In genomic region chr17:34242976-34243731, GRCh38 we compare ENCODE assay signal across 31 cellular contexts. TPM values are rescaled to one million over a fixed set of nuclear protein-coding genes. Genes with fewer than 3 reads are reported as not detected.
DNase-seq lines count a peak whose midpoint lies in the region; ATAC-seq, FAIRE-seq and TF ChIP-seq lines count a peak whose summit lies in the region.
"Had no signal": no experiment of that assay in that cellular context is flagged by ENCODE, and none has a peak within 500 bp of the region (broad histone marks: within the 10 kb centered on the region; RNA-seq: fewer than 3 reads in every experiment).

No MANE protein-coding gene starts in this region.

- no peaks in the 10 kb centered on the region for H3K9me3 Mint-ChIP-seq in dendritic cell treated with granulocyte-macrophage colony-stimulating factor and Interleukin-4, amounts not matched to agents 40 ng/mL and 50 ng/mL, for 4 days
- H3K9me3 Mint-ChIP-seq: activated T-cell treated with anti-CD3 and anti-CD28 coated beads, Interleukin-2, amount 50 U/mL, for 72 hours; memory B cell; natural killer cell had no signal

- H3K4me3 Mint-ChIP-seq in dendritic cell treated with granulocyte-macrophage colony-stimulating factor and Interleukin-4, amounts not matched to agents 40 ng/mL and 50 ng/mL, for 4 days, result no peak overlapping the region
- H3K4me3 Mint-ChIP-seq: activated CD4-positive, alpha-beta T cell treated with anti-CD3 and anti-CD28 coated beads for 36 hours; activated T-cell treated with anti-CD3 and anti-CD28 coated beads, Interleukin-2, amount 50 U/mL, for 72 hours; natural killer cell; T-helper 17 cell had no signal

- peaks cover 23% of the 10 kb centered on the region for H3K27me3 Mint-ChIP-seq in dendritic cell treated with granulocyte-macrophage colony-stimulating factor and Interleukin-4, amounts not matched to agents 40 ng/mL and 50 ng/mL, for 4 days

- intact Hi-C loops in left ventricle myocardium inferior (cut with micrococcal nuclease) (no loop called here), Right ventricle myocardium inferior (cut with DNase I) (no loop called here), testis (cut with DNase I; ENCODE audit: low total_unique reads) (no loop called here)
- intact Hi-C loops in dendritic cell treated with granulocyte-macrophage colony-stimulating factor and Interleukin-4, amounts not matched to agents 40 ng/mL and 50 ng/mL, for 4 days (cut with micrococcal nuclease), result loop anchor here (2.0 kb wide), 1 partner anchor 42 kb away; no protein-coding TSS in a partner anchor

- H3K27me3 ChIP-seq in left ventricle myocardium inferior (ENCODE audit: low read depth) (no peaks in the 10 kb centered on the region), neutrophil (no peaks in the 10 kb centered on the region), upper lobe of left lung (no peaks in the 10 kb centered on the region), testis (no peaks in the 10 kb centered on the region)
- H3K27me3 ChIP-seq: gastroesophageal sphincter, ovary, SJCRH30, tibial artery had no signal

- whole genome bisulfite sequencing in upper lobe of left lung, 2 donors, result 41 to 57% methylated on average over 3 to 5 of the region's 5 CpGs
- 78 to 81% methylated on average over 5 of the region's 5 CpGs for WGBS in testis, 2 donors

- H3K4me1 Mint-ChIP-seq in dendritic cell treated with granulocyte-macrophage colony-stimulating factor and Interleukin-4, amounts not matched to agents 40 ng/mL and 50 ng/mL, for 4 days (ENCODE audit: low read depth), result peaks cover 41% of the 10 kb centered on the region
- H3K4me1 Mint-ChIP-seq: activated CD4-positive, alpha-beta T cell treated with anti-CD3 and anti-CD28 coated beads for 36 hours; natural killer cell had no signal

- H3K36me3 ChIP-seq in left ventricle myocardium inferior (no peaks in the 10 kb centered on the region), neutrophil (no peaks in the 10 kb centered on the region), upper lobe of left lung (no peaks in the 10 kb centered on the region), testis (ENCODE audit: low read depth, missing control alignments) (no peaks in the 10 kb centered on the region)
- H3K36me3 ChIP-seq: BE2C, gastroesophageal sphincter, ovary, SJCRH30, tibial artery had no signal

- no peak overlapping the region for H3K4me3 ChIP-seq in left ventricle myocardium inferior
- H3K4me3 ChIP-seq in neutrophil (ENCODE audit: low read depth in 1 of 2, low read length in 1 of 2), result peak overlapping the region; percentile 9 to 52
- H3K4me3 ChIP-seq in upper lobe of left lung, result no peak overlapping the region
- H3K4me3 ChIP-seq in testis, result no peak overlapping the region
- H3K4me3 ChIP-seq: gastroesophageal sphincter, ovary, PC-9, SJCRH30, tibial artery had no signal

- no peak for FAIRE-seq in D721Med (lab: Jason Lieb, UNC)
- FAIRE-seq: A204.1, keratinocyte had no signal

- ATAC-seq in Right ventricle myocardium inferior (no peak), upper lobe of left lung (ENCODE audit: low FRiP score in 2 of 2) (peak in 1 of 2 donors; percentile 9)
- ATAC-seq: activated CD4-positive, alpha-beta T cell treated with anti-CD3 and anti-CD28 coated beads for 36 hours; activated T-cell treated with anti-CD3 and anti-CD28 coated beads, Interleukin-2, amount 50 U/mL, for 72 hours; gastroesophageal sphincter; T-helper 17 cell had no signal

- H3K27ac ChIP-seq in left ventricle myocardium inferior (replicated peaks) (peak overlapping the region; percentile 86), neutrophil (peak overlapping the region; percentile 97), upper lobe of left lung (peak overlapping the region; percentile 65 to 82 (median 78)), testis (no peak overlapping the region)
- H3K27ac ChIP-seq: PC-9, SJCRH30, tibial artery had no signal

- H3K9me3 ChIP-seq in left ventricle myocardium inferior (replicated peaks) (no peaks in the 10 kb centered on the region), neutrophil (no peaks in the 10 kb centered on the region), upper lobe of left lung (no peaks in the 10 kb centered on the region), testis (no peaks in the 10 kb centered on the region)
- H3K9me3 ChIP-seq: BE2C, gastroesophageal sphincter, ovary, SJCRH30, tibial artery had no signal

- TF ChIP-seq EP300 in upper lobe of left lung (IDR thresholded peaks at IDR 0.05), result no peak

- H3K27ac Mint-ChIP-seq in dendritic cell treated with granulocyte-macrophage colony-stimulating factor and Interleukin-4, amounts not matched to agents 40 ng/mL and 50 ng/mL, for 4 days, result peak overlapping the region; percentile 83
- H3K27ac Mint-ChIP-seq: activated CD4-positive, alpha-beta T cell treated with anti-CD3 and anti-CD28 coated beads for 36 hours; activated T-cell treated with anti-CD3 and anti-CD28 coated beads, Interleukin-2, amount 50 U/mL, for 72 hours; memory B cell; natural killer cell; T-helper 17 cell had no signal

- DNase-seq in left ventricle myocardium inferior (no peak), Right ventricle myocardium inferior (ENCODE audit: missing footprints) (no peak), upper lobe of left lung (no peak), testis (no peak), D721Med (ENCODE audit: insufficient read length, low spot score) (no peak)
- no peak for DNase-seq in stimulated activated CD4-positive, alpha-beta T cell treated with anti-CD3 and anti-CD28 coated beads, Interleukin-4, amount 100 ng/mL, for 24 hours
- DNase-seq: activated CD4-positive, alpha-beta T cell treated with anti-CD3 and anti-CD28 coated beads for 36 hours; activated CD8-positive, alpha-beta memory T cell treated with anti-CD3 and anti-CD28 coated beads for 24 hours; activated naive CD4-positive, alpha-beta T cell treated with anti-CD3 and anti-CD28 coated beads, Interleukin-2, amount 50 U/mL, for 16 hours; activated T-cell treated with anti-CD3 and anti-CD28 coated beads, Interleukin-2, amount 50 U/mL, for 72 hours; anterior cingulate cortex; BE2C; caudate nucleus; effector CD8-positive, alpha-beta T cell; GOT3; natural killer cell; NCI-H2081 treated with DMSO at 0.1 percent for 48 hours; NCI-H446; ovary; PC-9; SJCRH30; T-helper 17 cell; tibial artery had no signal

- TF ChIP-seq CTCF in left ventricle myocardium inferior (IDR thresholded peaks at IDR 0.05; ENCODE audit: borderline replicate concordance) (no peak), neutrophil (IDR thresholded peaks at IDR 0.05) (no peak), upper lobe of left lung (IDR thresholded peaks at IDR 0.05) (no peak), testis (IDR thresholded peaks at IDR 0.05) (no peak), D721Med (IDR thresholded peaks at IDR 0.05; ENCODE audit: insufficient read depth, missing control alignments) (no peak)

- TF ChIP-seq POLR2A in upper lobe of left lung (IDR thresholded peaks at IDR 0.05) (no peak), testis (IDR thresholded peaks at IDR 0.05) (no peak)

- no peaks in the 10 kb centered on the region for H3K36me3 Mint-ChIP-seq in dendritic cell treated with granulocyte-macrophage colony-stimulating factor and Interleukin-4, amounts not matched to agents 40 ng/mL and 50 ng/mL, for 4 days (ENCODE audit: low read depth)
- H3K36me3 Mint-ChIP-seq: memory B cell, natural killer cell had no signal

- H3K4me1 ChIP-seq in left ventricle myocardium inferior, result peaks cover 68% of the 10 kb centered on the region
- H3K4me1 ChIP-seq in neutrophil (ENCODE audit: control insufficient read depth in 1 of 2, insufficient read depth in 1 of 2, low read depth in 1 of 2, low read length in 1 of 2), result peaks cover 83 to 96% of the 10 kb centered on the region in 2 experiments
- H3K4me1 ChIP-seq in upper lobe of left lung, result peaks cover 54 to 66% (median 58%) of the 10 kb centered on the region in 4 donors
- peaks cover 20% of the 10 kb centered on the region for H3K4me1 ChIP-seq in testis
- H3K4me1 ChIP-seq: BE2C had no signal

RNA-seq across cellular contexts. Expression of gene CCL2, which starts 11.9 kb away (rescaled TPM):
- 24.3 TPM for total RNA-seq in left ventricle myocardium inferior
- 33.4 TPM for total RNA-seq in Right ventricle myocardium inferior
- 10 to 100 TPM; 11.5 to 100.0 (median 15.6) TPM for total RNA-seq in upper lobe of left lung
- total RNA-seq in testis, result 1 to 10 TPM; 1.0 to 4.4 TPM
- polyA plus RNA-seq in testis (ENCODE audit: insufficient read depth, low read depth, low replicate concordance), result 35.8 TPM
- total RNA-seq: activated CD4-positive, alpha-beta T cell treated with anti-CD3 and anti-CD28 coated beads for 36 hours; natural killer cell; PC-9; T-helper 17 cell had no signal

RNA-seq across cellular contexts. Expression of gene CCL7, which starts 26.9 kb away (rescaled TPM):
- total RNA-seq in left ventricle myocardium inferior (not detected), Right ventricle myocardium inferior (not detected), upper lobe of left lung (under 1 TPM in 1 of 6 donors, not detected in 5; 0.34 TPM), testis (not detected)
- polyA plus RNA-seq in testis (ENCODE audit: insufficient read depth, low read depth, low replicate concordance), result not detected
- total RNA-seq: activated CD4-positive, alpha-beta T cell treated with anti-CD3 and anti-CD28 coated beads for 36 hours; activated T-cell treated with anti-CD3 and anti-CD28 coated beads, Interleukin-2, amount 50 U/mL, for 72 hours; natural killer cell; PC-9; SJCRH30; T-helper 17 cell had no signal
- polyA plus RNA-seq: esophagus, keratinocyte, ovary had no signal

RNA-seq across cellular contexts. Expression of gene CCL11, which starts 42.4 kb away (rescaled TPM):
- total RNA-seq in left ventricle myocardium inferior (3.8 TPM), Right ventricle myocardium inferior (5.4 TPM), upper lobe of left lung (1 to 10 TPM in 1 of 6 donors, not detected in 5; 1.2 TPM), testis (not detected)
- polyA plus RNA-seq in testis (ENCODE audit: insufficient read depth, low read depth, low replicate concordance), result not detected
- total RNA-seq: activated CD4-positive, alpha-beta T cell treated with anti-CD3 and anti-CD28 coated beads for 36 hours; activated T-cell treated with anti-CD3 and anti-CD28 coated beads, Interleukin-2, amount 50 U/mL, for 72 hours; M059J; natural killer cell; ovary; PC-9; SJCRH30; T-helper 17 cell had no signal
- polyA plus RNA-seq: keratinocyte had no signal

Comparison
In these comparisons a context has a peak if more than half of its experiments do, and no peak if none do; other contexts are left out.
1. H3K27ac ChIP-seq: peak in left ventricle myocardium inferior (single experiment), neutrophil (single experiment) and upper lobe of left lung (4 of 4); none in testis (0 of 2).
2. H3K4me3 ChIP-seq: peak in neutrophil (2 of 2); none in left ventricle myocardium inferior (single experiment), upper lobe of left lung (0 of 4) and testis (0 of 2).